17 cellular contexts compared by ENCODE assay signal in the genomic region with DNA sequence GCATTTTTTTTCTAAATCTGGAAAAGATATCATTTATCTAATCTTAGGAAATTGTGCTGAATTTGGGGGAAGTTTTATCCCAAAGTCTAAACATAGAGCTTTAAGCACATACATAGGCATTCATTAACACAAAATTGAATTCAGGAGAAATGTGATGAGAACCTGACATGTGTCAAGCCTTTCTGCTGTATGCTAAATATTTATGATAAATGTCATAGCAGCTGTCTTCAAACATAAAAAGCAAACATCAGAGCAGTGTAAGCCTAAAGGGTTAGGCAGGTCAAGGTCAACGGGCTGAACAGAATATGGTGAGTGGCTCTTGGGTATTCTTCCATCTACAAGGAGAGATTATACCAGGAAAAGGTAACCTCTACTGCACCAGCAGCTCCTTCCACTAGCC.
DNase-seq lines count a peak whose midpoint lies in the region; ATAC-seq and TF ChIP-seq lines count a peak whose summit lies in the region.
"Had no signal": no experiment of that assay in that cellular context is flagged by ENCODE, and none has a peak within 500 bp of the region (broad histone marks: within the 10 kb centered on the region; RNA-seq: fewer than 3 reads in every experiment).

No MANE protein-coding gene starts in this region.

- H3K27me3 ChIP-seq in mesenchymal stem cell (ENCODE audit: control insufficient read depth in 1 of 2, insufficient read depth in 1 of 2, low read length in 2 of 2) (no peaks in the 10 kb centered on the region), stomach smooth muscle (ENCODE audit: control insufficient read depth in 1 of 2, insufficient read depth in 2 of 2, low read length in 2 of 2) (no peaks in the 10 kb centered on the region), spleen (replicated peaks in 1 of 7) (no peaks in the 10 kb centered on the region)
- H3K27me3 ChIP-seq: colonic mucosa had no signal

- H4K91ac ChIP-seq in mesenchymal stem cell (ENCODE audit: low read length) = no peak overlapping the region

- BruUV-seq in MCF 10A (replicated peaks; lab: Mats Ljungman, UMichigan) = no TSS peak

- H2BK15ac ChIP-seq in mesenchymal stem cell (ENCODE audit: low read depth, poor library complexity, severe bottlenecking) = no peak overlapping the region

- intact Hi-C loops in MCF 10A (cut with micrococcal nuclease) (loop anchor here (2.0 to 10.0 kb wide), 4 partner anchors 73 to 1051 kb away; partner anchors contain the start of gene ZNF608), spleen (cut with DNase I; ENCODE audit: low total_unique reads) (no loop called here), posterior vena cava (cut with DNase I) (loop anchor here in 1 of 2 donors (10.0 kb wide), 1 partner anchor 739 kb away; the partner anchor contains the start of gene ZNF608)

- POLR2A ChIA-PET in HEK293 (lab: Yijun Ruan, JAX) = no interaction called here
- POLR2A ChIA-PET in MCF 10A (lab: Yijun Ruan, JAX) = interaction anchor here (0.7 to 5.7 kb wide), 15 partner anchors 8 to 828 kb away, joined by 3 to 106 read pairs (median 4); no protein-coding TSS in a partner anchor

- H4K8ac ChIP-seq in mesenchymal stem cell (ENCODE audit: low read length) = no peak overlapping the region

- H2AFZ ChIP-seq in mesenchymal stem cell (ENCODE audit: low read depth, low read length) = no peak overlapping the region
- H2AFZ ChIP-seq: parathyroid adenoma had no signal

- H2AK5ac ChIP-seq in mesenchymal stem cell (ENCODE audit: low read length, severe bottlenecking) = no peak overlapping the region

- peak overlapping the region; percentile 84 for H3K27ac Mint-ChIP-seq in MCF 10A (ENCODE audit: low read depth, unreplicated experiment)
- H3K27ac Mint-ChIP-seq: activated naive CD4-positive, alpha-beta T cell treated with anti-CD3 and anti-CD28 coated beads, Interleukin-2, amount 50 U/mL, for 72 hours; CD8-positive, alpha-beta T cell had no signal

- no peak for TF ChIP-seq POLR2A in spleen (IDR thresholded peaks at IDR 0.05)

- H2BK5ac ChIP-seq in mesenchymal stem cell (ENCODE audit: low read depth, low read length, poor library complexity, severe bottlenecking) = no peak overlapping the region

- H3K36me3 ChIP-seq in HEK293 (ENCODE audit: control insufficient read depth in 2 of 2, insufficient read depth in 1 of 2, low read length in 2 of 2) (no peaks in the 10 kb centered on the region), mesenchymal stem cell (ENCODE audit: control insufficient read depth in 1 of 2, insufficient read depth in 2 of 2, low read depth in 1 of 2, low read length in 2 of 2) (no peaks in the 10 kb centered on the region), stomach smooth muscle (ENCODE audit: control insufficient read depth in 2 of 2, insufficient read depth in 2 of 2, low read length in 2 of 2) (no peaks in the 10 kb centered on the region), spleen (no peaks in the 10 kb centered on the region)
- H3K36me3 ChIP-seq: colonic mucosa had no signal

- CTCF ChIA-PET in HEK293 (lab: Yijun Ruan, JAX) = no interaction called here
- CTCF ChIA-PET in MCF 10A (lab: Yijun Ruan, JAX) = interaction anchor here (0.6 to 1.7 kb wide), 4 partner anchors 33 to 1574 kb away, joined by 3 to 7 read pairs (median 4); no protein-coding TSS in a partner anchor

- DNase-seq in MCF 10A (ENCODE audit: unreplicated experiment) = no peak
- no peak for DNase-seq in mesenchymal stem cell
- no peak for DNase-seq in spleen
- DNase-seq in posterior vena cava (ENCODE audit: low spot score) = no peak
- no peak for DNase-seq in NCI-H1436 (lab: John Stamatoyannopoulos, UW)
- DNase-seq: CD8-positive, alpha-beta T cell; DMS79 treated with DMSO at 0.1 percent for 48 hours; left cardiac atrium; small intestine; stimulated activated CD4-positive, alpha-beta T cell treated with anti-CD3 and anti-CD28 coated beads, Interleukin-4, amount 100 ng/mL, for 4 hours had no signal

- H3K79me1 ChIP-seq in mesenchymal stem cell (replicated peaks; ENCODE audit: low read length, poor library complexity, severe bottlenecking) = no peaks in the 10 kb centered on the region

- no peak overlapping the region for H3K23ac ChIP-seq in mesenchymal stem cell (ENCODE audit: low read length in 2 of 2)

- H3K9ac ChIP-seq in mesenchymal stem cell (ENCODE audit: low read length) (no peak overlapping the region), stomach smooth muscle (ENCODE audit: low read length in 2 of 2) (no peak overlapping the region)
- H3K9ac ChIP-seq: parathyroid adenoma had no signal

- no peaks in the 10 kb centered on the region for H3K36me3 Mint-ChIP-seq in MCF 10A (ENCODE audit: insufficient read depth, unreplicated experiment)
- H3K36me3 Mint-ChIP-seq: activated naive CD4-positive, alpha-beta T cell treated with anti-CD3 and anti-CD28 coated beads, Interleukin-2, amount 50 U/mL, for 72 hours; CD8-positive, alpha-beta T cell had no signal

- no peaks in the 10 kb centered on the region for H3K9me3 ChIP-seq in HEK293 (ENCODE audit: control insufficient read depth, insufficient read depth, low read depth, low read length)
- H3K9me3 ChIP-seq in mesenchymal stem cell (ENCODE audit: control insufficient read depth, low read length) = no peaks in the 10 kb centered on the region
- no peaks in the 10 kb centered on the region for H3K9me3 ChIP-seq in stomach smooth muscle (ENCODE audit: control insufficient read depth in 2 of 2, low read length in 2 of 2)
- no peaks in the 10 kb centered on the region for H3K9me3 ChIP-seq in spleen
- H3K9me3 ChIP-seq: colonic mucosa had no signal

- no peaks in the 10 kb centered on the region for H3K27me3 Mint-ChIP-seq in MCF 10A (ENCODE audit: insufficient read depth, unreplicated experiment)

- peaks cover 53% of the 10 kb centered on the region for H3K4me1 Mint-ChIP-seq in MCF 10A (ENCODE audit: insufficient read depth, unreplicated experiment)

- H2BK12ac ChIP-seq in mesenchymal stem cell (ENCODE audit: low read length in 2 of 2) = peak overlapping the region in 1 of 2 experiments; percentile 45

- no peak for TF ChIP-seq CTCF in HEK293 (tag by site-specific recombination; IDR thresholded peaks at IDR 0.05)
- TF ChIP-seq CTCF in MCF 10A (IDR thresholded peaks at IDR 0.05; ENCODE audit: unreplicated experiment) = no peak
- TF ChIP-seq CTCF in spleen (IDR thresholded peaks at IDR 0.05 in 8 of 11, conservative IDR thresholded peaks at IDR 0.05 in 3 of 11) = no peak

- no peak overlapping the region for H3K4me2 ChIP-seq in mesenchymal stem cell (ENCODE audit: low read length, poor library complexity, severe bottlenecking)

- peak overlapping the region in 1 of 2 experiments; percentile 36 for H3K14ac ChIP-seq in mesenchymal stem cell (ENCODE audit: low read length in 2 of 2)

- peak overlapping the region; percentile 49 for H2BK120ac ChIP-seq in mesenchymal stem cell (ENCODE audit: low read depth, low read length)

- ATAC-seq in HG02571 (IDR thresholded peaks at IDR 0.05; ENCODE audit: unreplicated experiment) = no peak
- ATAC-seq: activated naive CD4-positive, alpha-beta T cell treated with anti-CD3 and anti-CD28 coated beads, Interleukin-2, amount 50 U/mL, for 72 hours; CD8-positive, alpha-beta T cell; HepG2 had no signal

- no peak overlapping the region for H3K4me3 Mint-ChIP-seq in MCF 10A (ENCODE audit: unreplicated experiment)
- H3K4me3 Mint-ChIP-seq: CD8-positive, alpha-beta T cell had no signal

- H3K4ac ChIP-seq in mesenchymal stem cell (ENCODE audit: low read depth in 1 of 2, low read length in 2 of 2) = peak overlapping the region in 1 of 2 experiments; percentile 51

- H3K4me3 ChIP-seq in HEK293 (ENCODE audit: low read depth, low read length) (no peak overlapping the region), mesenchymal stem cell (ENCODE audit: insufficient read depth in 1 of 2, low read depth in 1 of 2, low read length in 2 of 2) (no peak overlapping the region), stomach smooth muscle (ENCODE audit: low read length in 2 of 2) (no peak overlapping the region), spleen (no peak overlapping the region)
- H3K4me3 ChIP-seq: colonic mucosa had no signal

- H3K4me1 ChIP-seq in HEK293 (ENCODE audit: control insufficient read depth, insufficient read depth, low read length) = peaks cover 24% of the 10 kb centered on the region
- H3K4me1 ChIP-seq in mesenchymal stem cell (ENCODE audit: control insufficient read depth, insufficient read depth, low read depth, low read length) = no peaks in the 10 kb centered on the region
- peaks cover 16% of the 10 kb centered on the region for H3K4me1 ChIP-seq in stomach smooth muscle (ENCODE audit: control insufficient read depth, insufficient read depth, low read length)
- H3K4me1 ChIP-seq in spleen = peaks cover 0 to 20% (median 2%) of the 10 kb centered on the region in 6 donors
- H3K4me1 ChIP-seq: parathyroid adenoma had no signal

- H3K18ac ChIP-seq in mesenchymal stem cell (ENCODE audit: low read depth in 1 of 2, low read length in 2 of 2) = peak overlapping the region in 1 of 2 experiments; percentile 91

- H3K27ac ChIP-seq in HEK293 (ENCODE audit: extremely low read depth, low read depth, low read length) = peak overlapping the region; percentile 97
- H3K27ac ChIP-seq in mesenchymal stem cell (ENCODE audit: low read length, poor library complexity, severe bottlenecking) = peak overlapping the region; percentile 98
- peak overlapping the region; percentile 80 for H3K27ac ChIP-seq in stomach smooth muscle (ENCODE audit: low read length)
- no peak overlapping the region for H3K27ac ChIP-seq in spleen
- H3K27ac ChIP-seq: parathyroid adenoma had no signal

- WGBS in mesenchymal stem cell = no CpG with 5 or more reads among the region's 1 CpG
- WGBS in spleen, 5 donors = 77 to 93% (median 88%) methylated on average over 1 of the region's 1 CpG

- H3K9me3 Mint-ChIP-seq in MCF 10A (ENCODE audit: unreplicated experiment) = no peaks in the 10 kb centered on the region

TF ChIP-seq in HEK293, 187 proteins besides CTCF, POLR2A, EP300 and RAD21:
- TF ChIP-seq ZNF366 (tag by site-specific recombination; conservative IDR thresholded peaks at IDR 0.05) = no peak
TF ChIP-seq in HEK293: peak in this region for 0.

Comparison
In these comparisons a context has a peak if more than half of its experiments do, and no peak if none do; other contexts are left out.
1. H3K27ac ChIP-seq: peak in HEK293 (single experiment), mesenchymal stem cell (single experiment) and stomach smooth muscle (single experiment); none in spleen (0 of 8).